ENCODE assay signal across 27 cellular contexts in the genomic region with DNA sequence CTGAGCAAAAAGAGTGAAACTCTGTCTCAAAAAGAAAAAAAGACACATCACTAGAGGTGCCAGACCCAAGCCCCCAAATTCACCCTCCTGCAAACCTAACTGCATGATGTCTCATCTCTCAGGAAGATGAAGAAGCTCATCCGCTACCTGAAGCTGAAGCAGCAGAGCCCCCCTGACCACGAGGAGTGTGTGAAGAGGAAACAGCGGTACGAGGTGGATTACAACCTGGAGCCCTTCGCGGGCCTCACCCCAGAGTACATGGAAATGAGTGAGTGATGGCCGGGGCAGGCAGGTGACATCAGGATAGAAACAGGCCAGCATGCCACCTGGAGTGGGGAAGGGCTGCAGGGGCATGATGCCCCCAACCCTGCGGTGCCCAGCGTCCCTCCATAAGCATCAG.
"Had no signal": no experiment of that assay in that cellular context is flagged by ENCODE, and none has a peak within 500 bp of the region (broad histone marks: within the 10 kb centered on the region; RNA-seq: fewer than 3 reads in every experiment).

No MANE protein-coding gene starts in this region.

- H3K9me3 Mint-ChIP-seq: dendritic cell treated with granulocyte-macrophage colony-stimulating factor and Interleukin-4, amounts not matched to agents 40 ng/mL and 50 ng/mL, for 4 days; effector memory CD8-positive, alpha-beta T cell; endodermal cell had no signal

- H3K36me3 ChIP-seq: colonic mucosa, esophagus squamous epithelium, gastrocnemius medialis, left lung, lower lobe of right lung had no signal

- FAIRE-seq: endometrium, islet of Langerhans, keratinocyte had no signal

- DNase-seq: cerebellar nuclear complex; colonic mucosa; cortex of kidney; effector CD8-positive, alpha-beta T cell; effector memory CD8-positive, alpha-beta T cell; endodermal cell; erythroblast; esophagus squamous epithelium; foreskin fibroblast; foreskin melanocyte; gastrocnemius medialis; glutamatergic neuron; head of caudate nucleus; heart right ventricle; hippocampal formation; left cardiac atrium; left lung; left ventricle myocardium superior; lower lobe of right lung; mesenchymal stem cell; midbrain had no signal

- H3K4me3 ChIP-seq: colonic mucosa, esophagus squamous epithelium, gastrocnemius medialis, heart right ventricle, left lung, lower lobe of right lung had no signal

- H3K4me1 Mint-ChIP-seq: endodermal cell had no signal

- ATAC-seq: effector memory CD8-positive, alpha-beta T cell; esophagus mucosa; gastrocnemius medialis; left cardiac atrium; left lung; left ventricle myocardium superior had no signal

- H3K27ac Mint-ChIP-seq: dendritic cell treated with granulocyte-macrophage colony-stimulating factor and Interleukin-4, amounts not matched to agents 40 ng/mL and 50 ng/mL, for 4 days; effector memory CD8-positive, alpha-beta T cell had no signal

- H3K27ac ChIP-seq: colonic mucosa, epithelial cell of prostate, esophagus squamous epithelium, gastrocnemius medialis, heart right ventricle, left lung, lower lobe of right lung had no signal

- H3K4me3 Mint-ChIP-seq: dendritic cell treated with granulocyte-macrophage colony-stimulating factor and Interleukin-4, amounts not matched to agents 40 ng/mL and 50 ng/mL, for 4 days; effector memory CD8-positive, alpha-beta T cell; endodermal cell had no signal

- H3K27me3 ChIP-seq: colonic mucosa had no signal

- H3K9me3 ChIP-seq: colonic mucosa, esophagus squamous epithelium, gastrocnemius medialis, heart right ventricle, left lung, lower lobe of right lung had no signal

- H3K4me1 ChIP-seq: colonic mucosa, esophagus squamous epithelium, gastrocnemius medialis, heart right ventricle, left lung, lower lobe of right lung had no signal
